In the genomic region with DNA sequence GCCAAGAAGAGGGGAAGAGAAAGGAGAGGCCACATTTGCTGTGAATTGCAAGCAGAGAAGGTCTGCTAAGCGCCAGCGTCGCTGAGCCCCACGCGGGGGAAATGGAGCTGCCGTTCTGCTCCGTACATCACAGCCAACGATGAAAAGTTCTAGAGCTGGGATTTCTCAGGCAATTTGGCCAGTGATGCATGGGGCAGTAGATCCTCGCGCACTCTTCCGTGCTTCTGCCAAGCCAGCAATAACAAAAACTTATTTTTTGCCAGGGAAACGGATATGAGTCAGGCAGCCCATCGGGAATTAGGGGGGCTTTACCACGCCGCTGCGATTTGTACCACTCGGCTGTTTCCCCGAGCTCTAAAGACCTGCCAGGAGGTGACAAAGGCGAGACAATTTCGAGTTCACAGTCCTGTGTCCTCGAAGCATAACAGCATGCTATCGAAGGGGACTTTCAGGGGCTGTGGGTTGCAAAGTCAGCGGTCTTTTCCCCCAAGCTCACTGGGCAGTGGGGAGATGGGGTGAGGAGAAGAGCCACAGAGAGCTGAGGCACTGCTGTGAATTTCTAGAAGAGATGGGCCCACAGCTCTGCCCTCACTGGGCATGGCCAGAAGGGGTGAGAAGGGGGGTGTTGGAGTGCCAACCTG, we compare ENCODE assay signal across 2 cellular contexts.
TF ChIP-seq lines count a peak whose summit lies in the region.

No MANE protein-coding gene starts in this region.

TF ChIP-seq in IMR-90, 13 proteins besides CTCF, POLR2A, EP300 and RAD21:
- TF ChIP-seq MAFK (IDR thresholded peaks at IDR 0.05; ENCODE audit: low read depth, low read length) (peak; percentile 41; the same call in 1 of the 2 replicates), RFX5 (IDR thresholded peaks at IDR 0.05; ENCODE audit: low read depth, low read length) (no peak), MAZ (IDR thresholded peaks at IDR 0.05; ENCODE audit: borderline replicate concordance, low read depth, low read length) (peak; percentile 5; the same call in 1 of the 2 replicates), FOS (IDR thresholded peaks at IDR 0.05; ENCODE audit: low read depth, low read length) (peak; percentile 44; the same call in 1 of the 2 replicates)

TF ChIP-seq in HepG2, 621 proteins besides CTCF, POLR2A, EP300 and RAD21:
- no peak for TF ChIP-seq ZNF432 (CRISPR knock-in tag; IDR thresholded peaks at IDR 0.05; ENCODE audit: borderline replicate concordance)
- no peak for TF ChIP-seq CHD2 (IDR thresholded peaks at IDR 0.05; ENCODE audit: low read depth, low read length)
- TF ChIP-seq, protein P1, sequence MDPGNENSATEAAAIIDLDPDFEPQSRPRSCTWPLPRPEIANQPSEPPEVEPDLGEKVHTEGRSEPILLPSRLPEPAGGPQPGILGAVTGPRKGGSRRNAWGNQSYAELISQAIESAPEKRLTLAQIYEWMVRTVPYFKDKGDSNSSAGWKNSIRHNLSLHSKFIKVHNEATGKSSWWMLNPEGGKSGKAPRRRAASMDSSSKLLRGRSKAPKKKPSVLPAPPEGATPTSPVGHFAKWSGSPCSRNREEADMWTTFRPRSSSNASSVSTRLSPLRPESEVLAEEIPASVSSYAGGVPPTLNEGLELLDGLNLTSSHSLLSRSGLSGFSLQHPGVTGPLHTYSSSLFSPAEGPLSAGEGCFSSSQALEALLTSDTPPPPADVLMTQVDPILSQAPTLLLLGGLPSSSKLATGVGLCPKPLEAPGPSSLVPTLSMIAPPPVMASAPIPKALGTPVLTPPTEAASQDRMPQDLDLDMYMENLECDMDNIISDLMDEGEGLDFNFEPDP (CRISPR knock-in tag; conservative IDR thresholded peaks at IDR 0.05), result no peak
- TF ChIP-seq ZNF879 (CRISPR knock-in tag; IDR thresholded peaks at IDR 0.05), result no peak
- TF ChIP-seq, protein P2, sequence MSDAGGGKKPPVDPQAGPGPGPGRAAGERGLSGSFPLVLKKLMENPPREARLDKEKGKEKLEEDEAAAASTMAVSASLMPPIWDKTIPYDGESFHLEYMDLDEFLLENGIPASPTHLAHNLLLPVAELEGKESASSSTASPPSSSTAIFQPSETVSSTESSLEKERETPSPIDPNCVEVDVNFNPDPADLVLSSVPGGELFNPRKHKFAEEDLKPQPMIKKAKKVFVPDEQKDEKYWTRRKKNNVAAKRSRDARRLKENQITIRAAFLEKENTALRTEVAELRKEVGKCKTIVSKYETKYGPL (CRISPR knock-in tag; IDR thresholded peaks at IDR 0.05), result no peak
- TF ChIP-seq RARA (CRISPR knock-in tag; IDR thresholded peaks at IDR 0.05), result no peak
- TF ChIP-seq ZBTB38 (CRISPR knock-in tag; IDR thresholded peaks at IDR 0.05), result peak; percentile 55
- no peak for TF ChIP-seq MTA3 (CRISPR knock-in tag; IDR thresholded peaks at IDR 0.05)
- TF ChIP-seq MXD4 (CRISPR knock-in tag; IDR thresholded peaks at IDR 0.05), result no peak
- TF ChIP-seq, protein P3, sequence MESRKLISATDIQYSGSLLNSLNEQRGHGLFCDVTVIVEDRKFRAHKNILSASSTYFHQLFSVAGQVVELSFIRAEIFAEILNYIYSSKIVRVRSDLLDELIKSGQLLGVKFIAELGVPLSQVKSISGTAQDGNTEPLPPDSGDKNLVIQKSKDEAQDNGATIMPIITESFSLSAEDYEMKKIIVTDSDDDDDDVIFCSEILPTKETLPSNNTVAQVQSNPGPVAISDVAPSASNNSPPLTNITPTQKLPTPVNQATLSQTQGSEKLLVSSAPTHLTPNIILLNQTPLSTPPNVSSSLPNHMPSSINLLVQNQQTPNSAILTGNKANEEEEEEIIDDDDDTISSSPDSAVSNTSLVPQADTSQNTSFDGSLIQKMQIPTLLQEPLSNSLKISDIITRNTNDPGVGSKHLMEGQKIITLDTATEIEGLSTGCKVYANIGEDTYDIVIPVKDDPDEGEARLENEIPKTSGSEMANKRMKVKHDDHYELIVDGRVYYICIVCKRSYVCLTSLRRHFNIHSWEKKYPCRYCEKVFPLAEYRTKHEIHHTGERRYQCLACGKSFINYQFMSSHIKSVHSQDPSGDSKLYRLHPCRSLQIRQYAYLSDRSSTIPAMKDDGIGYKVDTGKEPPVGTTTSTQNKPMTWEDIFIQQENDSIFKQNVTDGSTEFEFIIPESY (CRISPR knock-in tag; IDR thresholded peaks at IDR 0.05), result peak; percentile 52; the same call in 1 of the 2 replicates
- TF ChIP-seq ZNF790 (CRISPR knock-in tag; IDR thresholded peaks at IDR 0.05; ENCODE audit: borderline replicate concordance), result no peak
